ENCODE assay signal across 1 cellular context in genomic region chr11:69499216-69499945, GRCh38.
A peak's percentile ranks its signal among the peaks of the same experiment; 100 is the strongest.
TF ChIP-seq lines count a peak whose summit lies in the region.

No MANE protein-coding gene starts in this region.

TF ChIP-seq in K562, 482 proteins besides CTCF, POLR2A, EP300 and RAD21 (continued from another document):
- TF ChIP-seq USF2 (CRISPR knock-in tag; IDR thresholded peaks at IDR 0.05) (peak; percentile 34; the same call in 1 of the 2 replicates), XRCC3 (IDR thresholded peaks at IDR 0.05) (no peak), L3MBTL2 (IDR thresholded peaks at IDR 0.05) (0 out of 2 replicates have a peak, but pooled peaks have one; percentile 17), HMGN3 (IDR thresholded peaks at IDR 0.05; ENCODE audit: borderline replicate concordance, extremely low read depth, insufficient read length, low read depth, low read length) (no peak)
